Comparison of ENCODE assay signal across 6 cellular contexts in the genomic region with DNA sequence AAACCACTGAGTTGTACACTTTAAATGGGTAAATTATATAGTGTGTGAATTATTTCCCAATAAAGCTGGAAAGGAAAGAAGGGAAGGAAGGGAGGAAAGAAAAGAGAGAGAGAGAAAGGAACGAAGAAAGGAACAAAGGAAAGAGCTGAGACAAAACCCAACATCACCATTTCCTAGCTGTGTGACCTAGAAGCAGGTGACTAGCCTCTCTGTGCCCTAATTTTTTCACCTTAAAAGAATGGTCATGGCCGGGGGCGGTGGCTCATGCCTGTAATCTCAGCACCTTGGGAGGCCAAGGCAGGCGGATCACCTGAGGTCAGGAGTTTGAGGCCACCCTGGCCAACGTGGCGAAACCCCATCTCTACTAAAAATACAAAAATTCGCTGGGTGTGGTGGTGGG.
DNase-seq lines count a peak whose midpoint lies in the region; ATAC-seq, FAIRE-seq and TF ChIP-seq lines count a peak whose summit lies in the region.
"Not testable (repeated sequence)": the region's sequence is repeated elsewhere in the genome, so short reads cannot be mapped to it uniquely, and the experiment has no call there.

No MANE protein-coding gene starts in this region.

- CTCF ChIA-PET in HEK293 (lab: Yijun Ruan, JAX); activated CD4-positive, alpha-beta T cell treated with anti-CD3 and anti-CD28 coated beads for 36 hours (lab: Charles Lee); HepG2 (lab: Yijun Ruan, JAX; ENCODE audit: low intra/inter-chr PET ratio, low total read pairs): not testable (repeated sequence)

- intact Hi-C loops in activated CD4-positive, alpha-beta T cell treated with anti-CD3 and anti-CD28 coated beads for 36 hours (cut with DNase I, micrococcal nuclease); HepG2 (cut with micrococcal nuclease; ENCODE audit: unreplicated experiment); upper lobe of right lung (cut with DNase I): not testable (repeated sequence)

- not testable (repeated sequence) for TF ChIP-seq CTCF in HEK293 (tag by site-specific recombination; IDR thresholded peaks at IDR 0.05); HepG2 (CRISPR knock-in tag; IDR thresholded peaks at IDR 0.05); smooth muscle cell (IDR thresholded peaks at IDR 0.05; ENCODE audit: borderline replicate concordance, insufficient read depth, poor library complexity, severe bottlenecking); upper lobe of right lung (IDR thresholded peaks at IDR 0.05)

- peak; percentile 24 for ATAC-seq in activated CD4-positive, alpha-beta T cell treated with anti-CD3 and anti-CD28 coated beads for 36 hours
- not testable (repeated sequence) for ATAC-seq in activated T-helper 17 cell treated with anti-CD3 and anti-CD28 coated beads, Interleukin-2, amount 50 U/mL, for 72 hours (replicated peaks); HepG2; upper lobe of right lung

- H3K36me3 ChIP-seq in HEK293 (ENCODE audit: control insufficient read depth in 2 of 2, insufficient read depth in 1 of 2, low read length in 2 of 2); HepG2 (replicated peaks in 1 of 2; ENCODE audit: control insufficient read depth in 1 of 2, insufficient read depth in 2 of 2, low read length in 2 of 2); smooth muscle cell (ENCODE audit: low read depth); upper lobe of right lung: not testable (repeated sequence)

- DNase-seq in activated CD4-positive, alpha-beta T cell treated with anti-CD3 and anti-CD28 coated beads for 36 hours, result peak; percentile 32
- not testable (repeated sequence) for DNase-seq in HepG2 (ENCODE audit: low spot score); smooth muscle cell (lab: John Stamatoyannopoulos, UW; ENCODE audit: unreplicated experiment)
- peak; percentile 25 for DNase-seq in upper lobe of right lung

- not testable (repeated sequence) for H4K20me1 ChIP-seq in HepG2 (ENCODE audit: insufficient read depth, low read length); smooth muscle cell (ENCODE audit: low read depth)

- peaks cover 4 to 24% of the 10 kb centered on the region in 2 experiments for H3K27me3 ChIP-seq in HepG2 (ENCODE audit: control insufficient read depth in 1 of 2, insufficient read depth in 2 of 2, low read length in 2 of 2)
- not testable (repeated sequence) for H3K27me3 ChIP-seq in smooth muscle cell (ENCODE audit: low read depth); upper lobe of right lung

- not testable (repeated sequence) for H3K9me3 Mint-ChIP-seq in activated CD4-positive, alpha-beta T cell treated with anti-CD3 and anti-CD28 coated beads for 36 hours (ENCODE audit: low read depth); activated T-helper 17 cell treated with anti-CD3 and anti-CD28 coated beads, Interleukin-2, amount 50 U/mL, for 72 hours

- not testable (repeated sequence) for H3K36me3 Mint-ChIP-seq in activated CD4-positive, alpha-beta T cell treated with anti-CD3 and anti-CD28 coated beads for 36 hours (ENCODE audit: low read depth); activated T-helper 17 cell treated with anti-CD3 and anti-CD28 coated beads, Interleukin-2, amount 50 U/mL, for 72 hours (ENCODE audit: low read depth)

- TF ChIP-seq POLR2A in HepG2 (IDR thresholded peaks at IDR 0.05; ENCODE audit: insufficient read depth in 1 of 2, low read depth in 2 of 2, low read length in 2 of 2), result not testable (repeated sequence)

- not testable (repeated sequence) for H3K4me3 ChIP-seq in HEK293 (ENCODE audit: low read depth, low read length); HepG2 (replicated peaks in 1 of 3; ENCODE audit: insufficient read depth in 1 of 3, low read depth in 2 of 3, low read length in 3 of 3); smooth muscle cell; upper lobe of right lung

- H3K27ac ChIP-seq in HEK293 (ENCODE audit: extremely low read depth, low read depth, low read length); HepG2 (ENCODE audit: extremely low read length, insufficient read depth, low read length); upper lobe of right lung: not testable (repeated sequence)
- peak overlapping the region; percentile 77 for H3K27ac ChIP-seq in smooth muscle cell (ENCODE audit: low read depth)

- not testable (repeated sequence) for H3K27ac Mint-ChIP-seq in activated CD4-positive, alpha-beta T cell treated with anti-CD3 and anti-CD28 coated beads for 36 hours
- peak overlapping the region; percentile 67 for H3K27ac Mint-ChIP-seq in activated T-helper 17 cell treated with anti-CD3 and anti-CD28 coated beads, Interleukin-2, amount 50 U/mL, for 72 hours

- H3K4me1 ChIP-seq in HEK293 (ENCODE audit: control insufficient read depth, insufficient read depth, low read length); HepG2 (ENCODE audit: insufficient read depth, low read length); smooth muscle cell (ENCODE audit: low read depth); upper lobe of right lung: not testable (repeated sequence)

- H3K27me3 Mint-ChIP-seq in activated CD4-positive, alpha-beta T cell treated with anti-CD3 and anti-CD28 coated beads for 36 hours; activated T-helper 17 cell treated with anti-CD3 and anti-CD28 coated beads, Interleukin-2, amount 50 U/mL, for 72 hours: not testable (repeated sequence)

- not testable (repeated sequence) for H3K4me3 Mint-ChIP-seq in activated CD4-positive, alpha-beta T cell treated with anti-CD3 and anti-CD28 coated beads for 36 hours; activated T-helper 17 cell treated with anti-CD3 and anti-CD28 coated beads, Interleukin-2, amount 50 U/mL, for 72 hours

- not testable (repeated sequence) for H3F3A ChIP-seq in smooth muscle cell (ENCODE audit: low read depth)

- not testable (repeated sequence) for H2AFZ ChIP-seq in HepG2 (ENCODE audit: low read length); smooth muscle cell (ENCODE audit: low read depth)

- TF ChIP-seq EP300 in HepG2 (IDR thresholded peaks at IDR 0.05; ENCODE audit: low read depth in 2 of 2, low read length in 2 of 2); HepG2 (CRISPR knock-in tag; IDR thresholded peaks at IDR 0.05; ENCODE audit: borderline replicate concordance): not testable (repeated sequence)

- not testable (repeated sequence) for TF ChIP-seq RAD21 in HepG2 (CRISPR knock-in tag; IDR thresholded peaks at IDR 0.05)

- not testable (repeated sequence) for H3K4me2 ChIP-seq in HepG2 (ENCODE audit: low read depth, low read length); smooth muscle cell

- in situ Hi-C loops in HepG2 (cut with HindIII; ENCODE audit: extremely low pct_ligation_motif_present, low pct_unique_long_range_greater_than_20kb), result not testable (repeated sequence)

- not testable (repeated sequence) for H3K4me1 Mint-ChIP-seq in activated CD4-positive, alpha-beta T cell treated with anti-CD3 and anti-CD28 coated beads for 36 hours; activated T-helper 17 cell treated with anti-CD3 and anti-CD28 coated beads, Interleukin-2, amount 50 U/mL, for 72 hours

- not testable (repeated sequence) for H3K79me2 ChIP-seq in HepG2 (ENCODE audit: insufficient read depth, low read length); smooth muscle cell (ENCODE audit: low read depth)

- BruUV-seq in HepG2 (replicated peaks; lab: Mats Ljungman, UMichigan), result not testable (repeated sequence)

- not testable (repeated sequence) for H3K9ac ChIP-seq in HepG2 (ENCODE audit: insufficient read depth, low read depth, low read length); smooth muscle cell (ENCODE audit: low read depth)

- 19% methylated on average over 7 of the region's 7 CpGs for WGBS in HepG2 (ENCODE audit: low lambda C conversion rate)
- WGBS in smooth muscle cell (ENCODE audit: low lambda C conversion rate), result 94% methylated on average over 7 of the region's 7 CpGs

- POLR2A ChIA-PET in HEK293 (lab: Yijun Ruan, JAX); activated CD4-positive, alpha-beta T cell treated with anti-CD3 and anti-CD28 coated beads for 36 hours (lab: Charles Lee); HepG2 (lab: Yijun Ruan, JAX): not testable (repeated sequence)

- FAIRE-seq in HepG2 (lab: Jason Lieb, UNC), result not testable (repeated sequence)

- not testable (repeated sequence) for H3K9me3 ChIP-seq in HEK293 (ENCODE audit: control insufficient read depth, insufficient read depth, low read depth, low read length); HepG2 (ENCODE audit: low read length); smooth muscle cell (replicated peaks; ENCODE audit: low read depth); upper lobe of right lung

TF ChIP-seq in HEK293, 187 proteins besides CTCF, POLR2A, EP300 and RAD21:
- peak; percentile 42; the same call in 1 of the 2 replicates for TF ChIP-seq ZNF768 (tag by site-specific recombination; IDR thresholded peaks at IDR 0.05)

TF ChIP-seq in HepG2, 621 proteins besides CTCF, POLR2A, EP300 and RAD21:
- TF ChIP-seq ZNF768 (CRISPR knock-in tag; IDR thresholded peaks at IDR 0.05), result peak; percentile 84
